16 cellular contexts compared by ENCODE assay signal in genomic region chr20:25236450-25237304, GRCh38. TPM values are rescaled to one million over a fixed set of nuclear protein-coding genes. Genes with fewer than 3 reads are reported as not detected.
DNase-seq lines count a peak whose midpoint lies in the region; ATAC-seq and TF ChIP-seq lines count a peak whose summit lies in the region.
"Had no signal": no experiment of that assay in that cellular context is flagged by ENCODE, and none has a peak within 500 bp of the region (broad histone marks: within the 10 kb centered on the region; RNA-seq: fewer than 3 reads in every experiment).

No MANE protein-coding gene starts in this region.

- H4K20me1 ChIP-seq in Karpas-422 (ENCODE audit: insufficient read depth, low read depth, low read length), result no peaks in the 10 kb centered on the region

- TF ChIP-seq POLR2A in breast epithelium (IDR thresholded peaks at IDR 0.05), result no peak

- H3K4me3 ChIP-seq in Karpas-422 (ENCODE audit: low read length) (no peak overlapping the region), breast epithelium (no peak overlapping the region)
- H3K4me3 ChIP-seq in naive thymus-derived CD4-positive, alpha-beta T cell (ENCODE audit: low read length), result no peak overlapping the region

- no peak for TF ChIP-seq CTCF in breast epithelium (IDR thresholded peaks at IDR 0.05)
- TF ChIP-seq CTCF in nephron progenitor cell (IDR thresholded peaks at IDR 0.05), result no peak

- no peaks in the 10 kb centered on the region for H3K9me2 ChIP-seq in Karpas-422 (replicated peaks; ENCODE audit: insufficient read depth, low read length)

- DNase-seq in activated CD4-positive, alpha-beta T cell treated with anti-CD3 and anti-CD28 coated beads for 36 hours, result no peak
- no peak for DNase-seq in activated CD4-positive, alpha-beta T cell treated with anti-CD3 and anti-CD28 coated beads for 1 hour
- no peak for DNase-seq in Karpas-422
- DNase-seq in breast epithelium (ENCODE audit: low spot score in 2 of 2), result no peak
- DNase-seq in posterior vena cava (ENCODE audit: low spot score), result peak; percentile 56
- DNase-seq in nephron progenitor cell, result no peak
- DNase-seq in stimulated activated CD4-positive, alpha-beta T cell treated with anti-CD3 and anti-CD28 coated beads, Interleukin-4, amount 100 ng/mL, for 1 hour, result no peak
- no peak for DNase-seq in naive thymus-derived CD4-positive, alpha-beta T cell
- DNase-seq: 8988T; CD4-positive, alpha-beta memory T cell; HCEC 1CT; midbrain; NCI-H1436 treated with DMSO at 0.1 percent for 48 hours; OCI-M1; SW 1271; WERI-Rb-1 had no signal

- POLR2A ChIA-PET in activated CD4-positive, alpha-beta T cell treated with anti-CD3 and anti-CD28 coated beads for 36 hours (lab: Charles Lee), result no interaction called here
- POLR2A ChIA-PET in naive thymus-derived CD4-positive, alpha-beta T cell (lab: Charles Lee), result no interaction called here

- no peak overlapping the region for H2AFZ ChIP-seq in Karpas-422 (ENCODE audit: low read length)

- H3K27me3 ChIP-seq in Karpas-422 (ENCODE audit: low read length) (no peaks in the 10 kb centered on the region), breast epithelium (no peaks in the 10 kb centered on the region)
- H3K27me3 ChIP-seq in naive thymus-derived CD4-positive, alpha-beta T cell (ENCODE audit: control insufficient read depth in 2 of 2, insufficient read depth in 2 of 2, low read length in 2 of 2), result no peaks in the 10 kb centered on the region

- no peaks in the 10 kb centered on the region for H3K79me2 ChIP-seq in Karpas-422 (ENCODE audit: low read length)

- no peaks in the 10 kb centered on the region for H3K36me3 Mint-ChIP-seq in activated CD4-positive, alpha-beta T cell treated with anti-CD3 and anti-CD28 coated beads for 36 hours (ENCODE audit: low read depth)
- H3K36me3 Mint-ChIP-seq in nephron progenitor cell (ENCODE audit: low read depth), result no peaks in the 10 kb centered on the region
- no peaks in the 10 kb centered on the region for H3K36me3 Mint-ChIP-seq in naive thymus-derived CD4-positive, alpha-beta T cell
- H3K36me3 Mint-ChIP-seq: CD4-positive, alpha-beta memory T cell had no signal

- H3K27ac Mint-ChIP-seq in activated CD4-positive, alpha-beta T cell treated with anti-CD3 and anti-CD28 coated beads for 36 hours, result peak overlapping the region; percentile 96
- H3K27ac Mint-ChIP-seq in nephron progenitor cell, result no peak overlapping the region
- H3K27ac Mint-ChIP-seq in naive thymus-derived CD4-positive, alpha-beta T cell, result peak overlapping the region in 1 of 9 donors; percentile 33
- H3K27ac Mint-ChIP-seq: CD4-positive, alpha-beta memory T cell had no signal

- CTCF ChIA-PET in activated CD4-positive, alpha-beta T cell treated with anti-CD3 and anti-CD28 coated beads for 36 hours (lab: Charles Lee), result interaction anchor here (0.5 to 0.6 kb wide), 2 partner anchors 53 to 171 kb away, joined by 3 read pairs; no protein-coding TSS in a partner anchor
- CTCF ChIA-PET in naive thymus-derived CD4-positive, alpha-beta T cell (lab: Charles Lee), result interaction anchor here (0.6 kb wide), 1 partner anchor 134 kb away, joined by 3 read pairs; no protein-coding TSS in a partner anchor

- H3K9me3 ChIP-seq in Karpas-422 (ENCODE audit: low read length), result no peaks in the 10 kb centered on the region
- H3K9me3 ChIP-seq in breast epithelium, result no peaks in the 10 kb centered on the region
- H3K9me3 ChIP-seq in naive thymus-derived CD4-positive, alpha-beta T cell (ENCODE audit: control insufficient read depth in 2 of 3, low read length in 3 of 3), result no peaks in the 10 kb centered on the region

- intact Hi-C loops in activated CD4-positive, alpha-beta T cell treated with anti-CD3 and anti-CD28 coated beads for 36 hours (cut with DNase I, micrococcal nuclease), result loop anchor here in 1 of 2 experiments (2.0 kb wide), 2 partner anchors 42 to 76 kb away; partner anchors contain the start of gene ENTPD6
- intact Hi-C loops in breast epithelium (cut with DNase I; ENCODE audit: low total_unique reads) (no loop called here), posterior vena cava (cut with DNase I) (no loop called here)
- intact Hi-C loops in naive thymus-derived CD4-positive, alpha-beta T cell (cut with micrococcal nuclease), result loop anchor here in 1 of 2 donors (1.0 kb wide), 1 partner anchor 11 kb away; no protein-coding TSS in a partner anchor

- peak overlapping the region; percentile 51; the same call in 1 of the 2 replicates for H3K27ac ChIP-seq in Karpas-422 (ENCODE audit: low read length)
- peak overlapping the region; percentile 71 to 84 for H3K27ac ChIP-seq in breast epithelium
- no peak overlapping the region for H3K27ac ChIP-seq in naive thymus-derived CD4-positive, alpha-beta T cell (ENCODE audit: low read depth, low read length)
- H3K27ac ChIP-seq: WERI-Rb-1 had no signal

- ATAC-seq in activated CD4-positive, alpha-beta T cell treated with anti-CD3 and anti-CD28 coated beads for 36 hours, result no peak
- no peak for ATAC-seq in naive thymus-derived CD4-positive, alpha-beta T cell

- H3K4me1 Mint-ChIP-seq in activated CD4-positive, alpha-beta T cell treated with anti-CD3 and anti-CD28 coated beads for 36 hours, result peaks cover 30% of the 10 kb centered on the region
- peaks cover 20% of the 10 kb centered on the region for H3K4me1 Mint-ChIP-seq in nephron progenitor cell
- H3K4me1 Mint-ChIP-seq in naive thymus-derived CD4-positive, alpha-beta T cell, result peaks cover 0 to 19% (median 0%) of the 10 kb centered on the region in 7 donors

- no peaks in the 10 kb centered on the region for H3K9me3 Mint-ChIP-seq in activated CD4-positive, alpha-beta T cell treated with anti-CD3 and anti-CD28 coated beads for 36 hours (ENCODE audit: low read depth)
- H3K9me3 Mint-ChIP-seq in nephron progenitor cell, result no peaks in the 10 kb centered on the region
- H3K9me3 Mint-ChIP-seq in naive thymus-derived CD4-positive, alpha-beta T cell, result no peaks in the 10 kb centered on the region
- H3K9me3 Mint-ChIP-seq: CD4-positive, alpha-beta memory T cell had no signal

- peaks cover 10% of the 10 kb centered on the region for H3K27me3 Mint-ChIP-seq in activated CD4-positive, alpha-beta T cell treated with anti-CD3 and anti-CD28 coated beads for 36 hours
- H3K27me3 Mint-ChIP-seq in nephron progenitor cell (ENCODE audit: low read depth, poor library complexity), result peaks cover 10% of the 10 kb centered on the region
- peaks cover 0 to 20% (median 16%) of the 10 kb centered on the region in 5 donors for H3K27me3 Mint-ChIP-seq in naive thymus-derived CD4-positive, alpha-beta T cell

- H3K36me3 ChIP-seq in Karpas-422 (ENCODE audit: insufficient read depth, low read length), result no peaks in the 10 kb centered on the region
- H3K36me3 ChIP-seq in breast epithelium, result no peaks in the 10 kb centered on the region
- no peaks in the 10 kb centered on the region for H3K36me3 ChIP-seq in naive thymus-derived CD4-positive, alpha-beta T cell (ENCODE audit: control insufficient read depth in 2 of 3, insufficient read depth in 3 of 3, low read length in 3 of 3)
- H3K36me3 ChIP-seq: WERI-Rb-1 had no signal

- H3K9ac ChIP-seq in Karpas-422 (ENCODE audit: low read length), result no peak overlapping the region

- no peak overlapping the region for H3K4me2 ChIP-seq in Karpas-422 (ENCODE audit: low read depth, low read length, poor library complexity, severe bottlenecking)

- H3K4me3 Mint-ChIP-seq in activated CD4-positive, alpha-beta T cell treated with anti-CD3 and anti-CD28 coated beads for 36 hours, result no peak overlapping the region
- no peak overlapping the region for H3K4me3 Mint-ChIP-seq in nephron progenitor cell
- peak overlapping the region in 1 of 10 donors; percentile 38 for H3K4me3 Mint-ChIP-seq in naive thymus-derived CD4-positive, alpha-beta T cell
- H3K4me3 Mint-ChIP-seq: CD4-positive, alpha-beta memory T cell had no signal

- H3K4me1 ChIP-seq in Karpas-422 (ENCODE audit: low read length) (peaks cover 94% of the 10 kb centered on the region), breast epithelium (peaks cover 8 to 12% of the 10 kb centered on the region in 2 donors)
- H3K4me1 ChIP-seq in naive thymus-derived CD4-positive, alpha-beta T cell (ENCODE audit: control insufficient read depth in 2 of 2, insufficient read depth in 2 of 2, low read length in 2 of 2), result no peaks in the 10 kb centered on the region

RNA-seq across cellular contexts. Expression of gene PYGB, which starts 11.2 kb away (rescaled TPM):
- total RNA-seq in activated CD4-positive, alpha-beta T cell treated with anti-CD3 and anti-CD28 coated beads for 36 hours, result 10 to 100 TPM; 18.0 to 21.1 TPM
- total RNA-seq in Karpas-422 (2014; rRNA removed; shearing (Covaris generic); ENCODE audit: low replicate concordance), result 188 and 302 TPM in 2 replicates
- total RNA-seq in breast epithelium (100 to 1,000 TPM in 2 of 3 donors, 10 to 100 TPM in 1; 95.7 to 128 (median 121) TPM), posterior vena cava (100 to 1,000 TPM; 132 to 155 TPM)
- total RNA-seq in naive thymus-derived CD4-positive, alpha-beta T cell, result 10 to 100 TPM; 29.8 to 45.2 (median 43.6) TPM
- polyA plus RNA-seq in naive thymus-derived CD4-positive, alpha-beta T cell, result 10 to 100 TPM; 55.9 to 81.6 TPM

RNA-seq across cellular contexts. Expression of gene ENTPD6, which starts 41.2 kb away (rescaled TPM):
- 10 to 100 TPM; 34.3 to 41.5 TPM for total RNA-seq in activated CD4-positive, alpha-beta T cell treated with anti-CD3 and anti-CD28 coated beads for 36 hours
- 100 and 125 TPM in 2 replicates for total RNA-seq in Karpas-422 (2014; rRNA removed; shearing (Covaris generic); ENCODE audit: low replicate concordance)
- total RNA-seq in breast epithelium (10 to 100 TPM; 45.8 to 77.6 (median 71.1) TPM), posterior vena cava (10 to 100 TPM; 48.5 to 51.0 TPM)
- total RNA-seq in naive thymus-derived CD4-positive, alpha-beta T cell, result 100 to 1,000 TPM in 2 of 5 experiments, 10 to 100 TPM in 3; 41.1 to 108 (median 74.4) TPM
- polyA plus RNA-seq in naive thymus-derived CD4-positive, alpha-beta T cell, result 10 to 100 TPM; 43.7 to 56.9 TPM
